ENCODE assay signal across 21 cellular contexts in the genomic region with DNA sequence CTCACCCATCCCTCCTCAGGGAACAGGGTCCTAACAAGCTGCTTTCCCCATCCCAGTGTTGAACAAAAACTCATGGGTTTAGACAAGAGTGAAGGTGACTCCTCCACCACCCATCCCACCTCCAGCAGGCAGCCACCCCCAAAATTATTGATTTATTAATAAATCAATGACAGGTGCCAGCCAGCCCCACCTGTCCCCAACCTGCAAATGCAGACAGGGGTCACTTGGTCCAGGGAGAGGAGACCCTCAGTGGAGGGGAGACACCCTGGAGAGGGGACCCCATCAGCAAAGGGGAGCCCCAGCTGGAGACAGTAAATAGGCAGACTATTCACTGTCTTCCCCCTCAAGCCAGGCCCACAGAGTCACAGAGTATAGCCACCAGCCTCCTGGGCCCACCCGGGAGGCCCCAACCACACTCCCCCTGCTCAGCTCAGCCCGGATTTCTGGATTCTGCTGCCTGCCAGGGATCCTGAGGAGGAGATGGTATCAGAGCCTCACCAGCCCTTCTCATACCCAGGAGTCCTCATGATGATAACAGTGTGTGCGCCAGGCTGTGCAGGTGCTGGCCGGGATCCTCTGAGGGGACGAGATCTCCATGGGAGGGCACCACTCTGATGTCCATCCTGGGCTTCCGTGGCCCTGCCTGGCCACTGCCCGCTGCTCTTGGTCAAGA. TPM values are rescaled to one million over a fixed set of nuclear protein-coding genes. Genes with fewer than 3 reads are reported as not detected.
DNase-seq lines count a peak whose midpoint lies in the region; ATAC-seq and TF ChIP-seq lines count a peak whose summit lies in the region.
"Had no signal": no experiment of that assay in that cellular context is flagged by ENCODE, and none has a peak within 500 bp of the region (broad histone marks: within the 10 kb centered on the region; RNA-seq: fewer than 3 reads in every experiment).

No MANE protein-coding gene starts in this region.

- H3K27me3 ChIP-seq in heart right ventricle (no peaks in the 10 kb centered on the region), RWPE2 (ENCODE audit: insufficient read depth, poor library complexity, severe bottlenecking) (no peaks in the 10 kb centered on the region), right cardiac atrium (ENCODE audit: control insufficient read depth, insufficient read depth) (no peaks in the 10 kb centered on the region), tibial nerve (no peaks in the 10 kb centered on the region)
- H3K27me3 ChIP-seq: BE2C, SJSA1 had no signal

- H3K9me3 ChIP-seq in heart right ventricle (peaks cover 0 to 3% (median 0%) of the 10 kb centered on the region in 11 donors), RWPE2 (ENCODE audit: severe bottlenecking) (no peaks in the 10 kb centered on the region), right cardiac atrium (ENCODE audit: control insufficient read depth, low read length) (no peaks in the 10 kb centered on the region), tibial nerve (no peaks in the 10 kb centered on the region)
- H3K9me3 ChIP-seq: BE2C, SJSA1 had no signal

- ATAC-seq in heart right ventricle (no peak), Right ventricle myocardium superior (ENCODE audit: poor library complexity) (no peak), RWPE2 (ENCODE audit: low read depth) (no peak), right cardiac atrium (no peak), GM18502 (IDR thresholded peaks at IDR 0.05; ENCODE audit: poor library complexity, unreplicated experiment) (no peak), HG02938 (IDR thresholded peaks at IDR 0.05; ENCODE audit: unreplicated experiment) (no peak)

- H3K4me1 ChIP-seq in heart right ventricle (peaks cover 0 to 30% (median 17%) of the 10 kb centered on the region in 9 donors), RWPE2 (ENCODE audit: insufficient read depth, poor library complexity, severe bottlenecking) (no peaks in the 10 kb centered on the region), right cardiac atrium (ENCODE audit: control insufficient read depth, insufficient read depth, low read length) (peaks cover 9% of the 10 kb centered on the region), tibial nerve (peaks cover 0 to 31% (median 21%) of the 10 kb centered on the region in 4 donors)
- H3K4me1 ChIP-seq: BE2C had no signal

- H3K36me3 ChIP-seq in heart right ventricle (no peaks in the 10 kb centered on the region), RWPE2 (ENCODE audit: low read depth) (no peaks in the 10 kb centered on the region), tibial nerve (no peaks in the 10 kb centered on the region)
- H3K36me3 ChIP-seq: BE2C, SJSA1 had no signal

- intact Hi-C loops in heart right ventricle (cut with DNase I): no loop called here
- intact Hi-C loops in Right ventricle myocardium superior (cut with DNase I): no loop called here
- intact Hi-C loops in right cardiac atrium (cut with DNase I): loop anchor here in 1 of 4 donors (5.0 kb wide), 1 partner anchor 56 kb away; no protein-coding TSS in a partner anchor

- H3K27ac ChIP-seq in heart right ventricle: peak overlapping the region in 6 of 10 donors; percentile 40 to 72 (median 58)
- H3K27ac ChIP-seq in RWPE2 (ENCODE audit: poor library complexity, severe bottlenecking): no peak overlapping the region
- peak overlapping the region; percentile 1 for H3K27ac ChIP-seq in right cardiac atrium (ENCODE audit: low read length)
- H3K27ac ChIP-seq in tibial nerve: peak overlapping the region in 3 of 4 donors; percentile 40 to 74 (median 71)
- H3K27ac ChIP-seq: KMS-11, SJSA1 had no signal

- no peak for TF ChIP-seq CTCF in heart right ventricle (IDR thresholded peaks at IDR 0.05)
- no peak for TF ChIP-seq CTCF in RWPE2 (IDR thresholded peaks at IDR 0.05; ENCODE audit: poor library complexity, severe bottlenecking)
- TF ChIP-seq CTCF in tibial nerve (IDR thresholded peaks at IDR 0.05): no peak

- H3K4me3 ChIP-seq in heart right ventricle (no peak overlapping the region), RWPE2 (ENCODE audit: severe bottlenecking) (no peak overlapping the region), right cardiac atrium (ENCODE audit: low read length) (no peak overlapping the region), tibial nerve (no peak overlapping the region)
- H3K4me3 ChIP-seq: SJSA1 had no signal

- no peak for TF ChIP-seq EP300 in tibial nerve (IDR thresholded peaks at IDR 0.05)

- 86 to 88% methylated on average over 7 of the region's 7 CpGs for WGBS in heart right ventricle, 2 donors
- WGBS in right cardiac atrium: 87% methylated on average over 7 of the region's 7 CpGs
- 86 to 99% methylated on average over 7 of the region's 7 CpGs for WGBS in tibial nerve, 2 donors

- TF ChIP-seq POLR2A in tibial nerve (IDR thresholded peaks at IDR 0.05): no peak

- DNase-seq in heart right ventricle (no peak), Right ventricle myocardium superior (no peak), RWPE2 (ENCODE audit: low spot score) (peak; percentile 34), right cardiac atrium (peak in 1 of 3 donors; percentile 35), tibial nerve (ENCODE audit: low spot score in 2 of 2) (no peak)
- DNase-seq: 8988T; ACHN; BE2C; CD4-positive, CD25-positive, alpha-beta regulatory T cell; DMS153; DND-41; H9; MM.1S; NCI-H2029; NCI-H446; NCI-H524 treated with DMSO at 0.1 percent for 48 hours; NCI-H774 had no signal

RNA-seq across cellular contexts. Expression of a gene that starts 8.8 kb away (rescaled TPM):
- total RNA-seq in heart right ventricle (100 to 1,000 TPM; 461 to 959 (median 513) TPM), Right ventricle myocardium superior (457 TPM), right cardiac atrium (100 to 1,000 TPM; 677 to 920 (median 748) TPM), tibial nerve (100 to 1,000 TPM; 650 to 822 (median 674) TPM)
- polyA plus RNA-seq in heart right ventricle (100 to 1,000 TPM; 346 to 588 TPM), right cardiac atrium (869 TPM)

RNA-seq across cellular contexts. Expression of a gene that starts 32.2 kb away (rescaled TPM):
- total RNA-seq in heart right ventricle: 10 to 100 TPM; 22.0 to 46.4 (median 29.2) TPM
- 10 to 100 TPM; 56.0 to 72.3 TPM for polyA plus RNA-seq in heart right ventricle
- 36.2 TPM for total RNA-seq in Right ventricle myocardium superior
- 10 to 100 TPM; 30.5 to 50.4 (median 37.1) TPM for total RNA-seq in right cardiac atrium
- 31.8 TPM for polyA plus RNA-seq in right cardiac atrium
- total RNA-seq in tibial nerve: 10 to 100 TPM; 44.8 to 54.3 (median 49.1) TPM
